Comparison of ENCODE assay signal across 9 cellular contexts in genomic region chr2:199943373-199943772, GRCh38.
"Had no signal": no experiment of that assay in that cellular context is flagged by ENCODE, and none has a peak within 500 bp of the region (broad histone marks: within the 10 kb centered on the region; RNA-seq: fewer than 3 reads in every experiment).

No MANE protein-coding gene starts in this region.

- FAIRE-seq: H1, H54 had no signal

- DNase-seq: H9, HCEC 1CT, IMR-90, KBM-7 had no signal

- H3K9ac ChIP-seq: KMS-11 had no signal

- H3K4me1 Mint-ChIP-seq: GM23338, H9 had no signal

- H3K4me2 ChIP-seq: GM23338, KMS-11 had no signal

- H3K4me3 Mint-ChIP-seq: GM23338, H9 had no signal

- H3K4me3 ChIP-seq: GM23338 had no signal

- H3K27ac ChIP-seq: HL-60, KMS-11 had no signal

- ATAC-seq: GM23338 had no signal

- H2AFZ ChIP-seq: GM23338 had no signal

- H3K27ac Mint-ChIP-seq: GM23338, H9 had no signal

- H3K9me3 Mint-ChIP-seq: GM23338, H9 had no signal
